1 cellular context compared by ENCODE assay signal in the genomic region with DNA sequence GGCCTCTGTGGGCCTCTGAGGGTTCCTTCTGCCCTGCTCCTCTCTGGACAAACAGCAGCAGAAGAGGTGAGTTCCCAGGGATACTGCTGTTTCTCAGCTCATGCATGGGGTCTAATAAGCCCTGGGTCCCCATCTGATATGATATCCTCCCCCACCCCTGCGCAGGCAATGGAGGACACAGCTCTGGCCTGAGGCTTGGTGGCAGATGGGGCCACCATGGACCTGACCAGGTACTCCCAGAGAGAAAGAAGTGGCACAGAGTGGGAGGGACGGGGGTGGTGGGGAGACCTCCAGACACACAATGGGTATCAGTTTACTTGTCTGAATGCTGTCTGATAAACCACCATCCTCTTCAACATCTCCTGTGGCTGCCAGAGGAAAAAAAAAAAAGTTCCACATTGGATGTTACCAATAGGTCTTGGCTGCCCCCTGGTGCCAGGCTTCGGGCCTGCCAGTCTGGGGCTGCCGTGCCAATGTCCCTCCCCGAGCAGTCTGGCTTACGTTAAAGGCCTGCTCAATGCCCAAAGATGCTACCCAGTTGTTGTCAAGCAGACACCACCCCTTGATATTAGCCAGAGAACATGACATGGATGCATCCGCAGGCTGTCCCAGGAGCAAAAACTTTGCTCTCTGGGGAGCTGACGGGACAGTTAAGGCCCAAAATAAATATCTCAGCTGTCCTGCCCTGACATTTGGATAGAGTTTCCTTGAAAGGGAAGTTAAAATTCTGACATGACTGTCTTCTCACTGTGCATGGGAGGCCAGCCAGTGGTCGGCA.
TF ChIP-seq lines count a peak whose summit lies in the region.

No MANE protein-coding gene starts in this region.

TF ChIP-seq in endothelial cell of umbilical vein, 7 proteins besides CTCF, POLR2A, EP300 and RAD21:
- TF ChIP-seq, protein P1, sequence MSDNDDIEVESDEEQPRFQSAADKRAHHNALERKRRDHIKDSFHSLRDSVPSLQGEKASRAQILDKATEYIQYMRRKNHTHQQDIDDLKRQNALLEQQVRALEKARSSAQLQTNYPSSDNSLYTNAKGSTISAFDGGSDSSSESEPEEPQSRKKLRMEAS (IDR thresholded peaks at IDR 0.05; ENCODE audit: insufficient read depth, insufficient read length), result no peak
- TF ChIP-seq EZH2 (IDR thresholded peaks at IDR 0.05; ENCODE audit: borderline replicate concordance, low read depth, low read length, severe bottlenecking) (no peak), FOS (IDR thresholded peaks at IDR 0.05; ENCODE audit: borderline replicate concordance, insufficient read depth, low read length) (no peak), GATA2 (IDR thresholded peaks at IDR 0.05; ENCODE audit: insufficient read depth, insufficient read length, low read depth, low read length) (no peak), JUN (IDR thresholded peaks at IDR 0.05; ENCODE audit: borderline replicate concordance, insufficient read depth, insufficient read length, low read depth) (no peak), MYC (IDR thresholded peaks at IDR 0.05; ENCODE audit: low read depth, low read length) (no peak), POLR2AphosphoS5 (IDR thresholded peaks at IDR 0.05; ENCODE audit: insufficient read depth, low read depth, low read length) (no peak)
